In the genomic region with DNA sequence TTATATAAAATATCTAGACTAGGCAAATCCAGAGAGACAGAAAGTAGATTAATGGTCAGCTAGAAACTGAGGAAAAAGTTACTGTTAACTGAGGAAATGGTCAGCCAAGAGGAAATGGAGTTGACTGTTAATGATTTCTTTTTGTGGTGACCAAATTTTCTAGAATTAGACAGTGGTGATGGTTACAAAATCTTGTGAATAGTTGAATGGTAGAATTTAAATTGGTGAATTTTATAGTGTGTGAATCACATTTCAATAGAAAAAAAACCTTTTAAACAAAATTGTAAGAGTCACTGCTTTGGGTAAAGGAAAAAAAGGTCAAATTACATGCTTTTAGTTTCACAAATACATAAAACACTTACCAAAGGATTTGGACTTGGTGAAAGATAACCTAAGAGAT, we compare ENCODE assay signal across 26 cellular contexts.
"Had no signal": no experiment of that assay in that cellular context is flagged by ENCODE, and none has a peak within 500 bp of the region (broad histone marks: within the 10 kb centered on the region; RNA-seq: fewer than 3 reads in every experiment).

No MANE protein-coding gene starts in this region.

- H3K4me3 ChIP-seq: esophagus muscularis mucosa, hepatocyte, lung, prostate gland, sigmoid colon, skin epidermis, thoracic aorta, transverse colon had no signal

- DNase-seq: effector memory CD8-positive, alpha-beta T cell; foreskin keratinocyte; head of caudate nucleus; kidney; left colon; left ventricle myocardium superior; mesendoderm; naive B cell; occipital lobe; retina; sigmoid colon; stimulated activated CD4-positive, alpha-beta T cell treated with anti-CD3 and anti-CD28 coated beads, Interleukin-2, amount 100 ng/mL, for 24 hours; stimulated activated CD4-positive, alpha-beta T cell treated with anti-CD3 and anti-CD28 coated beads, Interleukin-4, amount 100 ng/mL, for 4 hours; stimulated activated naive B cell treated with anti-CD40 and anti-IgM and Interleukin-4, amounts not matched to agents 10 μg/mL and 1 μg/mL and 100 μg/mL, for 72 hours; stimulated activated naive CD8-positive, alpha-beta T cell treated with anti-CD3 and anti-CD28 coated beads, Interleukin-15, amount 100 ng/mL, for 72 hours; substantia nigra; transverse colon had no signal

- H3K4me1 ChIP-seq: foreskin keratinocyte, parathyroid adenoma, prostate gland, transverse colon had no signal

- H2AFZ ChIP-seq: hepatocyte, parathyroid adenoma had no signal

- H3K36me3 ChIP-seq: prostate gland had no signal

- H3K27ac ChIP-seq: epithelial cell of prostate, esophagus muscularis mucosa, foreskin keratinocyte, hepatocyte, parathyroid adenoma, prostate gland, sigmoid colon, skin epidermis, thoracic aorta, transverse colon had no signal

- H3K27me3 ChIP-seq: esophagus muscularis mucosa, foreskin keratinocyte, hepatocyte, sigmoid colon, transverse colon had no signal

- FAIRE-seq: colon, kidney had no signal

- H3K4me2 ChIP-seq: hepatocyte had no signal

- ATAC-seq: effector memory CD8-positive, alpha-beta T cell; foreskin keratinocyte; left colon; left ventricle myocardium superior; stimulated activated naive B cell treated with anti-CD40 and anti-IgM and Interleukin-4, amounts not matched to agents 10 μg/mL and 1 μg/mL and 100 μg/mL, for 72 hours; stimulated activated naive CD8-positive, alpha-beta T cell treated with anti-CD3 and anti-CD28 coated beads, Interleukin-15, amount 100 ng/mL, for 72 hours had no signal

- H3K9me3 ChIP-seq: esophagus muscularis mucosa, prostate gland, thoracic aorta had no signal
